20 cellular contexts compared by ENCODE assay signal in genomic region chr10:78798976-78799730, GRCh38.
DNase-seq lines count a peak whose midpoint lies in the region; ATAC-seq and TF ChIP-seq lines count a peak whose summit lies in the region.
"Had no signal": no experiment of that assay in that cellular context is flagged by ENCODE, and none has a peak within 500 bp of the region (broad histone marks: within the 10 kb centered on the region; RNA-seq: fewer than 3 reads in every experiment).

No MANE protein-coding gene starts in this region.

- POLR2A ChIA-PET in SK-N-SH (lab: Yijun Ruan, JAX): no interaction called here

- no peaks in the 10 kb centered on the region for H3K4me1 Mint-ChIP-seq in activated naive CD4-positive, alpha-beta T cell treated with anti-CD3 and anti-CD28 coated beads for 36 hours (ENCODE audit: low read depth)
- H3K4me1 Mint-ChIP-seq: CD4-positive, CD25-positive, alpha-beta regulatory T cell had no signal

- H3K9me3 ChIP-seq in SK-N-SH: no peaks in the 10 kb centered on the region
- H3K9me3 ChIP-seq: HAP-1, Peyer's patch, SJSA1 had no signal

- H4K20me1 ChIP-seq in SK-N-SH (ENCODE audit: insufficient read depth): no peaks in the 10 kb centered on the region

- TF ChIP-seq EP300 in Ishikawa (IDR thresholded peaks at IDR 0.05; ENCODE audit: borderline replicate concordance) (no peak), SK-N-SH (IDR thresholded peaks at IDR 0.05; ENCODE audit: borderline replicate concordance in 1 of 2, low read depth in 1 of 2, low read length in 1 of 2) (no peak)

- TF ChIP-seq CTCF in SK-N-SH (IDR thresholded peaks at IDR 0.05): no peak
- TF ChIP-seq CTCF in fibroblast of the aortic adventitia (IDR thresholded peaks at IDR 0.05; ENCODE audit: insufficient read depth, low read length): no peak

- H3K27ac Mint-ChIP-seq in activated naive CD4-positive, alpha-beta T cell treated with anti-CD3 and anti-CD28 coated beads for 36 hours: no peak overlapping the region
- H3K27ac Mint-ChIP-seq: CD4-positive, CD25-positive, alpha-beta regulatory T cell; GM23338; T-helper 1 cell treated with Interleukin-12 subunit alpha and Interleukin-12 subunit beta and Interleukin-4 antibody, amounts not matched to agents 30 μg/mL and 1 μg/mL, for 36 hours had no signal

- peaks cover 6 to 47% of the 10 kb centered on the region in 2 experiments for H3K4me1 ChIP-seq in SK-N-SH (ENCODE audit: control insufficient read depth in 1 of 2, insufficient read depth in 2 of 2, low read depth in 1 of 2, low read length in 1 of 2)
- H3K4me1 ChIP-seq: HAP-1 had no signal

- H3K9me2 ChIP-seq in SK-N-SH: no peaks in the 10 kb centered on the region

- ATAC-seq in GM19023 (IDR thresholded peaks at IDR 0.05; ENCODE audit: unreplicated experiment) (no peak), GM19463 (IDR thresholded peaks at IDR 0.05; ENCODE audit: unreplicated experiment) (no peak)
- ATAC-seq: GM23338 had no signal

- no peak overlapping the region; a peak in 1 of 4 replicates for H3K27ac ChIP-seq in SK-N-SH (ENCODE audit: low read depth in 2 of 2, low read length in 1 of 2)
- H3K27ac ChIP-seq: Peyer's patch, SJSA1 had no signal

- DNase-seq in EH (ENCODE audit: low read depth) (peak; percentile 29), SK-N-SH (no peak), fibroblast of the aortic adventitia (ENCODE audit: low read depth) (peak; percentile 39)
- DNase-seq in activated naive CD4-positive, alpha-beta T cell treated with anti-CD3 and anti-CD28 coated beads for 36 hours: no peak
- DNase-seq in activated CD4-positive, CD25-positive, alpha-beta regulatory T cell treated with anti-CD3 and anti-CD28 coated beads, Interleukin-2, amount 50 U/mL, for 72 hours: no peak
- DNase-seq: CD4-positive, CD25-positive, alpha-beta regulatory T cell; GF-D8; NCI-H1694; NCI-H2081 treated with DMSO at 0.1 percent for 48 hours; NCI-H2227 treated with DMSO at 0.1 percent for 48 hours; NCI-H510A; NCI-H748 treated with DMSO at 0.1 percent for 48 hours; Peyer's patch had no signal

- no peak for TF ChIP-seq RAD21 in Ishikawa (IDR thresholded peaks at IDR 0.05; ENCODE audit: low read depth)
- no peak for TF ChIP-seq RAD21 in SK-N-SH (IDR thresholded peaks at IDR 0.05; ENCODE audit: low read length)

- H3K4me3 Mint-ChIP-seq in activated naive CD4-positive, alpha-beta T cell treated with anti-CD3 and anti-CD28 coated beads for 36 hours: no peak overlapping the region
- H3K4me3 Mint-ChIP-seq: CD4-positive, CD25-positive, alpha-beta regulatory T cell; GM23338; T-helper 1 cell treated with Interleukin-12 subunit alpha and Interleukin-12 subunit beta and Interleukin-4 antibody, amounts not matched to agents 30 μg/mL and 1 μg/mL, for 36 hours had no signal

- CTCF ChIA-PET in SK-N-SH (lab: Yijun Ruan, JAX): no interaction called here
- CTCF ChIA-PET in activated naive CD4-positive, alpha-beta T cell treated with anti-CD3 and anti-CD28 coated beads for 36 hours (lab: Charles Lee): no interaction called here

- no peaks in the 10 kb centered on the region for H3K36me3 Mint-ChIP-seq in activated naive CD4-positive, alpha-beta T cell treated with anti-CD3 and anti-CD28 coated beads for 36 hours (ENCODE audit: low read depth)
- H3K36me3 Mint-ChIP-seq: CD4-positive, CD25-positive, alpha-beta regulatory T cell had no signal

- intact Hi-C loops in activated naive CD4-positive, alpha-beta T cell treated with anti-CD3 and anti-CD28 coated beads for 36 hours (cut with micrococcal nuclease): no loop called here

- H3K36me3 ChIP-seq in SK-N-SH (replicated peaks in 1 of 2; ENCODE audit: control insufficient read depth in 1 of 2, insufficient read depth in 2 of 2, low read length in 1 of 2): no peaks in the 10 kb centered on the region
- H3K36me3 ChIP-seq: HAP-1, Peyer's patch, SJSA1 had no signal

- H3K9ac ChIP-seq in SK-N-SH: no peak overlapping the region

- 80% methylated on average over 6 of the region's 6 CpGs for WGBS in SK-N-SH (ENCODE audit: low lambda C conversion rate)

- no peaks in the 10 kb centered on the region for H3K27me3 ChIP-seq in SK-N-SH (ENCODE audit: insufficient read depth)
- H3K27me3 ChIP-seq: Peyer's patch, SJSA1 had no signal

- H3K27me3 Mint-ChIP-seq in activated naive CD4-positive, alpha-beta T cell treated with anti-CD3 and anti-CD28 coated beads for 36 hours (ENCODE audit: low read depth): no peaks in the 10 kb centered on the region

- no peaks in the 10 kb centered on the region for H3K9me3 Mint-ChIP-seq in activated naive CD4-positive, alpha-beta T cell treated with anti-CD3 and anti-CD28 coated beads for 36 hours
- H3K9me3 Mint-ChIP-seq: CD4-positive, CD25-positive, alpha-beta regulatory T cell; GM23338; T-helper 1 cell treated with Interleukin-12 subunit alpha and Interleukin-12 subunit beta and Interleukin-4 antibody, amounts not matched to agents 30 μg/mL and 1 μg/mL, for 36 hours had no signal

- no peak overlapping the region for H3K4me3 ChIP-seq in SK-N-SH (ENCODE audit: low read depth in 2 of 2, low read length in 1 of 2)
- H3K4me3 ChIP-seq in fibroblast of the aortic adventitia (ENCODE audit: low read depth, low read length): no peak overlapping the region
- H3K4me3 ChIP-seq: GM23338, HAP-1, Peyer's patch, SJSA1 had no signal

- H3K79me2 ChIP-seq in SK-N-SH (ENCODE audit: insufficient read depth): no peaks in the 10 kb centered on the region

- H2AFZ ChIP-seq in SK-N-SH (ENCODE audit: low read depth): no peak overlapping the region
- H2AFZ ChIP-seq: GM23338 had no signal

- no peak overlapping the region for H3K4me2 ChIP-seq in SK-N-SH
- H3K4me2 ChIP-seq: GM23338 had no signal

- peaks cover 3% of the 10 kb centered on the region for H3F3A ChIP-seq in SK-N-SH (replicated peaks; ENCODE audit: insufficient read depth)

TF ChIP-seq in Ishikawa, 13 proteins besides CTCF, POLR2A, EP300 and RAD21:
- TF ChIP-seq NFIC (IDR thresholded peaks at IDR 0.05): peak; percentile 88
- TF ChIP-seq CREB1 (IDR thresholded peaks at IDR 0.05; ENCODE audit: low read depth): no peak
- no peak for TF ChIP-seq TCF12 (IDR thresholded peaks at IDR 0.05; ENCODE audit: low read depth)
- TF ChIP-seq MAX (IDR thresholded peaks at IDR 0.05): no peak
- no peak for TF ChIP-seq ZBTB7A (IDR thresholded peaks at IDR 0.05; ENCODE audit: low read depth)
- no peak for TF ChIP-seq USF1 (IDR thresholded peaks at IDR 0.05)
- no peak for TF ChIP-seq TAF1 (IDR thresholded peaks at IDR 0.05; ENCODE audit: low read depth)
- TF ChIP-seq FOXM1 (IDR thresholded peaks at IDR 0.05; ENCODE audit: borderline replicate concordance, low read depth): no peak

TF ChIP-seq in SK-N-SH, 30 proteins besides CTCF, POLR2A, EP300 and RAD21:
- TF ChIP-seq FOSL2 (IDR thresholded peaks at IDR 0.05; ENCODE audit: borderline replicate concordance, low read depth): no peak
- no peak for TF ChIP-seq CHD2 (IDR thresholded peaks at IDR 0.05; ENCODE audit: low read length, partially characterized antibody)
- peak; percentile 65 for TF ChIP-seq NFIC (IDR thresholded peaks at IDR 0.05; ENCODE audit: borderline replicate concordance)
- TF ChIP-seq REST (IDR thresholded peaks at IDR 0.05; ENCODE audit: low read depth, low read length): no peak
- TF ChIP-seq SMC3 (IDR thresholded peaks at IDR 0.05; ENCODE audit: low read depth, low read length): no peak
- TF ChIP-seq FOXJ3 (CRISPR knock-in tag; IDR thresholded peaks at IDR 0.05): no peak
TF ChIP-seq in SK-N-SH: peak in this region for 1.

Comparison
In these comparisons a context has a peak if more than half of its experiments do, and no peak if none do; other contexts are left out.
1. DNase-seq: peak in EH (single experiment) and fibroblast of the aortic adventitia (single experiment); none in SK-N-SH (single experiment), activated naive CD4-positive, alpha-beta T cell treated with anti-CD3 and anti-CD28 coated beads for 36 hours (single experiment) and activated CD4-positive, CD25-positive, alpha-beta regulatory T cell treated with anti-CD3 and anti-CD28 coated beads, Interleukin-2, amount 50 U/mL, for 72 hours (single experiment).